ENCODE assay signal across 8 cellular contexts in the genomic region with DNA sequence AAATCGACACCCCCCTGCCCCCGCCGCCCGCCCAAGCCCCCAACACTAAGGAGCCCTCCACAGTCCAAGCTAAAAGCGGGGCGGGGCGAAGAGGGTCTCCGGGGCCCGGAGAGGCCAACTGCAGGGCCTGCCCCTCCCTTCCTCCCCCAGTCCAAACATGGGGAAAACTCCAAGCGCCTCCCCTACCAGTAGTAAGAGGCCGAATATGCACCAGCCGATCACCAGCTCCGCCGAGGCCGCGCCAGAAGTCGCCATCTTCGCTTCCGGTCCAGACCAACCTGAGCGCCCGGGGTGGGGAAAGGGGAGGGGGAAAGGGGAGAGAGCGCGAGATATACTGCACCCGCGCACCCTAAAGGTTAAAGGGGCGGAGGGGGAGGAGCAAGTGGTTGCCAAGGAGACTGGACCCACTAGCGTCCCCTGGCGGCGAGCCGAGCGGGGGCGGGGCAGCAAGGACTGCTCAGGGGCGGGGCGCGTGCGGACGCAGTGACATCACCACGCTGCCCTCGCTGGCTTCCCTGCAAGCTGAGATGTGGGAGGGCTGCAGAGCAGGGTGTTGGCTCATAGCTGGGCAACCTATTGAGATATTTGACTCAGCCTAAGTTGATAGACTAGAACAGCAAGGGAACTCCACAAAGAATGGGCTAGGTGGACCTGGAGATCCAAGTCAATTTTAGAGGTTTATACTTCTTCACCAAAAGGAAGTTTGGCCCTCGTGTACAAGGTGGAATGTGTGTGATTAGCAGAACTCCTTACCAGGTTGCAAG. TPM values are rescaled to one million over a fixed set of nuclear protein-coding genes. Genes with fewer than 3 reads are reported as not detected.
A peak's percentile ranks its signal among the peaks of the same experiment; 100 is the strongest.
DNase-seq lines count a peak whose midpoint lies in the region; ATAC-seq and TF ChIP-seq lines count a peak whose summit lies in the region.

A gene (minus strand): TSS at position 384 of the 764 bp plus-strand sequence. CDS start 129 bp downstream, at position 255.

- POLR2A ChIA-PET in PC-3 (lab: Charles Lee; ENCODE audit: unreplicated experiment), result no interaction called here

- H2AFZ ChIP-seq in PC-3 (ENCODE audit: low read length), result peak within 1 kb of the TSS; percentile 93

- H3K4me2 ChIP-seq in PC-3 (ENCODE audit: low read length), result peak within 1 kb of the TSS; percentile 87

- peak within 1 kb of the TSS; percentile 61 for H3K27ac ChIP-seq in PC-3 (ENCODE audit: low read length)

- ATAC-seq in GM21619 (IDR thresholded peaks at IDR 0.05; ENCODE audit: unreplicated experiment) (peak; percentile 90), PC-3 (peak; percentile 95)

- DNase-seq in DMS53 treated with DMSO at 0.1 percent for 48 hours (lab: John Stamatoyannopoulos, UW; ENCODE audit: unreplicated experiment), result peak; percentile 95
- DNase-seq in Jurkat, Clone E6-1 (ENCODE audit: low read depth, low spot score), result peak; percentile 94
- peak; percentile 90 for DNase-seq in PC-3
- DNase-seq in activated T-cell treated with anti-CD3 and anti-CD28 coated beads, Interleukin-2, amount 50 U/mL, for 1 hour, result peak; percentile 100
- peak; percentile 61 for DNase-seq in epithelial cell of proximal tubule (ENCODE audit: low read depth)
- peak; percentile 98 for DNase-seq in mucosa of gallbladder (ENCODE audit: low spot score)
- peak; percentile 93 to 99 for DNase-seq in stimulated activated CD8-positive, alpha-beta memory T cell treated with anti-CD3 and anti-CD28 coated beads, Interleukin-4, amount 100 ng/mL, for 4 hours (ENCODE audit: low read depth in 2 of 2, low spot score in 1 of 2)

- H4K20me1 ChIP-seq in PC-3 (ENCODE audit: low read length), result no peaks in the 10 kb centered on the region

- H3K9me3 ChIP-seq in PC-3 (ENCODE audit: low read length), result no peaks in the 10 kb centered on the region

- intact Hi-C loops in PC-3 (cut with micrococcal nuclease), result loop anchor here (1.0 to 5.0 kb wide), 2 partner anchors 22 to 65 kb away; no protein-coding TSS in a partner anchor

- no peaks in the 10 kb centered on the region for H3K36me3 ChIP-seq in PC-3 (ENCODE audit: low read depth, low read length)

- H3K9ac ChIP-seq in PC-3 (ENCODE audit: low read length), result peak within 1 kb of the TSS; percentile 79

- H3K79me2 ChIP-seq in PC-3 (ENCODE audit: low read length), result no peaks in the 10 kb centered on the region

- no peaks in the 10 kb centered on the region for H3K27me3 ChIP-seq in PC-3 (ENCODE audit: low read length)

- no TSS peak for BruUV-seq in PC-3 (replicated peaks; lab: Mats Ljungman, UMichigan)

- H3K4me3 ChIP-seq in Jurkat, Clone E6-1 (ENCODE audit: low read length), result peak within 1 kb of the TSS; percentile 84
- H3K4me3 ChIP-seq in PC-3 (ENCODE audit: low read length) (peak within 1 kb of the TSS; percentile 81), epithelial cell of proximal tubule (ENCODE audit: low read depth, low read length) (peak within 1 kb of the TSS; percentile 82)

- CTCF ChIA-PET in PC-3 (lab: Charles Lee), result interaction anchor here (0.6 to 0.7 kb wide), 3 partner anchors 10 to 396 kb away, joined by 3 to 10 read pairs (median 4); no protein-coding TSS in a partner anchor

- H3K9me2 ChIP-seq in PC-3 (replicated peaks; ENCODE audit: low read length), result no peaks in the 10 kb centered on the region

- TF ChIP-seq CTCF in PC-3 (conservative IDR thresholded peaks at IDR 0.05; ENCODE audit: low read depth, low read length) (peak; percentile 73), epithelial cell of proximal tubule (conservative IDR thresholded peaks at IDR 0.05; ENCODE audit: low read depth, low read length) (peak; percentile 78)

- no peaks in the 10 kb centered on the region for H3F3A ChIP-seq in PC-3 (ENCODE audit: low read length, unreplicated experiment)

- H3K4me1 ChIP-seq in PC-3 (ENCODE audit: insufficient read depth, low read length), result peaks cover 3% of the 10 kb centered on the region; the same call in 1 of the 2 replicates

RNA-seq across cellular contexts. Expression of the gene that starts here (rescaled TPM):
- 19.6 TPM for polyA plus RNA-seq in Jurkat, Clone E6-1 (2012; ENCODE audit: insufficient read depth, insufficient read length)
- total RNA-seq in PC-3 (2014; rRNA removed) (5.4 and 5.6 TPM in 2 replicates), epithelial cell of proximal tubule (19.1 and 24.9 TPM in 2 replicates), mucosa of gallbladder (106 TPM)

Comparison
In these comparisons a context has a peak if more than half of its experiments do, and no peak if none do; other contexts are left out.
1. Peak in every context shown above with its lines: DNase-seq, ATAC-seq, H3K4me3 ChIP-seq and H3K27ac ChIP-seq.